ENCODE assay signal across 12 cellular contexts in the genomic region with DNA sequence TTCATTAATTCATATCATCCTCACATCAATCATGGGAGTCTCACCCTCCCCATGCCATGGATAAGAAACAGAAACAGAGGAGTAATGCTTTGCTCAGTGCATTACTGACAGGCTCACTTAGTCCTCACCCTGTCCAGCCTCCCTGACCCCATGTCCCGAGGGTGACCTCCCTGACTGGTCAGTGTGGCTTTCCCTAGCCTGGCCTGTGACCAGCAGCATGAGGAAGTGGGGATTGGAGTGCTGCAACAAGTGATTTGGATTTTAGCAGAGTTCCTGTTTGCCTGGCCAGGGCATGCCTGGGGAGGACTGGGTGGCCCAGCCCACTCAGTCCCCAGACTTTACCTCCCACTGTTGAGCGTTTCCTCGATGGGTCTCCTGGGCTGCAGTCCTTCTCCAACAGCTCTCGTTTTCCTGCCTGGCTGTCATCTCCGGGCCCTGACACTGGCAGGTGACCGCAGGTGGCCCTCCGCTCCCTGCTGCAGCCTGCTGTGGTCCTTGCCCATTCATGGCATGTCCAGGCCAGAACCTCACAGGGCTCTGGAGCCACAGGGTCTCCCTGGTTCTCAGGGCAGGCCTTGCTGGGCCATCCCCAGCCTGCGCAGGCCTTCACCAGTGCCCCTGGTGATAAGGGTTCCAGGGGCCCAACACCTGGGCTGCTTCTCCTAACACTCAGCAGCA. TPM values are rescaled to one million over a fixed set of nuclear protein-coding genes. Genes with fewer than 3 reads are reported as not detected.
A peak's percentile ranks its signal among the peaks of the same experiment; 100 is the strongest.
DNase-seq lines count a peak whose midpoint lies in the region; ATAC-seq and TF ChIP-seq lines count a peak whose summit lies in the region.
"Had no signal": no experiment of that assay in that cellular context is flagged by ENCODE, and none has a peak within 500 bp of the region (broad histone marks: within the 10 kb centered on the region; RNA-seq: fewer than 3 reads in every experiment).

No MANE protein-coding gene starts in this region.

- H3K27ac Mint-ChIP-seq in neural progenitor cell (no peak overlapping the region), type B pancreatic cell (peak overlapping the region; percentile 55)

- no peak for TF ChIP-seq RAD21 in SK-N-SH (IDR thresholded peaks at IDR 0.05; ENCODE audit: low read length)

- H3K36me3 ChIP-seq in SK-N-SH (replicated peaks in 1 of 2; ENCODE audit: control insufficient read depth in 1 of 2, insufficient read depth in 2 of 2, low read length in 1 of 2) = no peaks in the 10 kb centered on the region
- no peaks in the 10 kb centered on the region for H3K36me3 ChIP-seq in neural progenitor cell

- TF ChIP-seq EP300 in SK-N-SH (IDR thresholded peaks at IDR 0.05; ENCODE audit: borderline replicate concordance in 1 of 2, low read depth in 1 of 2, low read length in 1 of 2) = 0 out of 4 replicates have a peak, but pooled peaks of 1 of the 2 experiments have one; percentile 18

- H2AFZ ChIP-seq in SK-N-SH (ENCODE audit: low read depth) (no peak overlapping the region), neural progenitor cell (replicated peaks) (no peak overlapping the region)

- CTCF ChIA-PET in SK-N-SH (lab: Yijun Ruan, JAX) = interaction anchor here (1.0 to 4.2 kb wide), 7 partner anchors 28 to 224 kb away, joined by 3 to 52 read pairs (median 16); no protein-coding TSS in a partner anchor

- H3K27me3 Mint-ChIP-seq in neural progenitor cell (ENCODE audit: insufficient read depth, low read depth) = peaks cover 16% of the 10 kb centered on the region
- H3K27me3 Mint-ChIP-seq in type B pancreatic cell = peaks cover 11% of the 10 kb centered on the region

- no peaks in the 10 kb centered on the region for H3F3A ChIP-seq in SK-N-SH (replicated peaks; ENCODE audit: insufficient read depth)
- no peaks in the 10 kb centered on the region for H3F3A ChIP-seq in neural progenitor cell (ENCODE audit: low read depth)

- H3K36me3 Mint-ChIP-seq in neural progenitor cell (no peaks in the 10 kb centered on the region), type B pancreatic cell (no peaks in the 10 kb centered on the region)

- H3K4me3 ChIP-seq in SK-N-SH (ENCODE audit: low read depth in 2 of 2, low read length in 1 of 2) (no peak overlapping the region), neural progenitor cell (no peak overlapping the region)
- H3K4me3 ChIP-seq: skin epidermis had no signal

- H3K9me3 ChIP-seq in SK-N-SH (no peaks in the 10 kb centered on the region), neural progenitor cell (ENCODE audit: low read depth) (no peaks in the 10 kb centered on the region)

- no peaks in the 10 kb centered on the region for H3K79me2 ChIP-seq in SK-N-SH (ENCODE audit: insufficient read depth)
- no peaks in the 10 kb centered on the region for H3K79me2 ChIP-seq in neural progenitor cell (ENCODE audit: low read depth)

- intact Hi-C loops in Right ventricle myocardium superior (cut with DNase I) = loop anchor here (10.0 kb wide), 2 partner anchors 145 to 305 kb away; no protein-coding TSS in a partner anchor

- H4K20me1 ChIP-seq in SK-N-SH (ENCODE audit: insufficient read depth) = no peaks in the 10 kb centered on the region
- H4K20me1 ChIP-seq in neural progenitor cell (ENCODE audit: low read depth) = peaks cover 3% of the 10 kb centered on the region

- DNase-seq in SK-N-SH = peak; percentile 52
- DNase-seq in Right ventricle myocardium superior = peak; percentile 79
- DNase-seq in neural progenitor cell (ENCODE audit: low spot score) = no peak
- no peak for DNase-seq in type B pancreatic cell (ENCODE audit: extremely low spot score, unreplicated experiment)
- DNase-seq in cerebellum (ENCODE audit: low spot score) = no peak
- no peak for DNase-seq in KG1 (lab: John Stamatoyannopoulos, UW)
- no peak for DNase-seq in AG08395 (ENCODE audit: low spot score)
- DNase-seq: 8988T, HCEC 1CT had no signal

- H3K4me1 Mint-ChIP-seq in neural progenitor cell (peaks cover 25% of the 10 kb centered on the region), type B pancreatic cell (ENCODE audit: unreplicated experiment) (peaks cover 19% of the 10 kb centered on the region)

- H3K27ac ChIP-seq in SK-N-SH (ENCODE audit: low read depth in 2 of 2, low read length in 1 of 2) (peak overlapping the region in 1 of 2 experiments; percentile 94; a peak in 2 of 4 replicates), neural progenitor cell (no peak overlapping the region)
- H3K27ac ChIP-seq: skin epidermis had no signal

- no peak for TF ChIP-seq CTCF in SK-N-SH (IDR thresholded peaks at IDR 0.05)
- no peak for TF ChIP-seq CTCF in neural progenitor cell (IDR thresholded peaks at IDR 0.05)
- no peak for TF ChIP-seq CTCF in type B pancreatic cell (conservative IDR thresholded peaks at IDR 0.05)

- H3K9ac ChIP-seq in SK-N-SH (no peak overlapping the region), neural progenitor cell (no peak overlapping the region)

- peak overlapping the region; percentile 43 for H3K4me3 Mint-ChIP-seq in neural progenitor cell
- H3K4me3 Mint-ChIP-seq in type B pancreatic cell = no peak overlapping the region

- H3K9me3 Mint-ChIP-seq in neural progenitor cell (no peaks in the 10 kb centered on the region), type B pancreatic cell (no peaks in the 10 kb centered on the region)

- peaks cover 14% of the 10 kb centered on the region for H3K27me3 ChIP-seq in SK-N-SH (ENCODE audit: insufficient read depth)
- H3K27me3 ChIP-seq in neural progenitor cell = peaks cover 45% of the 10 kb centered on the region

- no peak overlapping the region for H3K4me2 ChIP-seq in SK-N-SH
- no peak overlapping the region for H3K4me2 ChIP-seq in neural progenitor cell

- H3K4me1 ChIP-seq in SK-N-SH (ENCODE audit: control insufficient read depth in 1 of 2, insufficient read depth in 2 of 2, low read depth in 1 of 2, low read length in 1 of 2) = peaks cover 0 to 50% of the 10 kb centered on the region in 2 experiments; a peak in 1 of 4 replicates
- peaks cover 4% of the 10 kb centered on the region for H3K4me1 ChIP-seq in neural progenitor cell

- ATAC-seq in SK-N-SH treated with all-trans-retinoic acid at 6 μM for 48 hours (no peak; the same call in 2 of the 3 replicates), Right ventricle myocardium superior (ENCODE audit: poor library complexity) (peak; percentile 3)

- WGBS in SK-N-SH (ENCODE audit: low lambda C conversion rate) = 89% methylated on average over 6 of the region's 8 CpGs

- POLR2A ChIA-PET in SK-N-SH (lab: Yijun Ruan, JAX) = interaction anchor here (0.7 to 1.3 kb wide), 2 partner anchors 145 to 495 kb away, joined by 3 to 7 read pairs; no protein-coding TSS in a partner anchor

- no peaks in the 10 kb centered on the region for H3K9me2 ChIP-seq in SK-N-SH

TF ChIP-seq in SK-N-SH, 30 proteins besides CTCF, POLR2A, EP300 and RAD21 (continues in another document):
- no peak for TF ChIP-seq SIN3A (IDR thresholded peaks at IDR 0.05; ENCODE audit: borderline replicate concordance, low read depth, low read length)
- TF ChIP-seq YY1 (IDR thresholded peaks at IDR 0.05; ENCODE audit: low read depth) = no peak
- TF ChIP-seq, protein P1, sequence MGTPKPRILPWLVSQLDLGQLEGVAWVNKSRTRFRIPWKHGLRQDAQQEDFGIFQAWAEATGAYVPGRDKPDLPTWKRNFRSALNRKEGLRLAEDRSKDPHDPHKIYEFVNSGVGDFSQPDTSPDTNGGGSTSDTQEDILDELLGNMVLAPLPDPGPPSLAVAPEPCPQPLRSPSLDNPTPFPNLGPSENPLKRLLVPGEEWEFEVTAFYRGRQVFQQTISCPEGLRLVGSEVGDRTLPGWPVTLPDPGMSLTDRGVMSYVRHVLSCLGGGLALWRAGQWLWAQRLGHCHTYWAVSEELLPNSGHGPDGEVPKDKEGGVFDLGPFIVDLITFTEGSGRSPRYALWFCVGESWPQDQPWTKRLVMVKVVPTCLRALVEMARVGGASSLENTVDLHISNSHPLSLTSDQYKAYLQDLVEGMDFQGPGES (IDR thresholded peaks at IDR 0.05; ENCODE audit: low read depth, low read length) = no peak
- no peak for TF ChIP-seq NRF1 (IDR thresholded peaks at IDR 0.05; ENCODE audit: low read depth, low read length)
- TF ChIP-seq RFX5 (IDR thresholded peaks at IDR 0.05; ENCODE audit: low read length) = no peak

TF ChIP-seq in SK-N-SH treated with all-trans-retinoic acid at 6 μM for 48 hours, 23 proteins besides CTCF, POLR2A, EP300 and RAD21 (continues in another document):
- TF ChIP-seq, protein P2, sequence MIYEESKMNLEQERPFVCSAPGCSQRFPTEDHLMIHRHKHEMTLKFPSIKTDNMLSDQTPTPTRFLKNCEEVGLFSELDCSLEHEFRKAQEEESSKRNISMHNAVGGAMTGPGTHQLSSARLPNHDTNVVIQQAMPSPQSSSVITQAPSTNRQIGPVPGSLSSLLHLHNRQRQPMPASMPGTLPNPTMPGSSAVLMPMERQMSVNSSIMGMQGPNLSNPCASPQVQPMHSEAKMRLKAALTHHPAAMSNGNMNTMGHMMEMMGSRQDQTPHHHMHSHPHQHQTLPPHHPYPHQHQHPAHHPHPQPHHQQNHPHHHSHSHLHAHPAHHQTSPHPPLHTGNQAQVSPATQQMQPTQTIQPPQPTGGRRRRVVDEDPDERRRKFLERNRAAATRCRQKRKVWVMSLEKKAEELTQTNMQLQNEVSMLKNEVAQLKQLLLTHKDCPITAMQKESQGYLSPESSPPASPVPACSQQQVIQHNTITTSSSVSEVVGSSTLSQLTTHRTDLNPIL (CRISPR knock-in tag; IDR thresholded peaks at IDR 0.05; ENCODE audit: low read depth) = no peak
- TF ChIP-seq ISL1 (CRISPR knock-in tag; IDR thresholded peaks at IDR 0.05) = no peak
- TF ChIP-seq TCF4 (CRISPR knock-in tag; IDR thresholded peaks at IDR 0.05; ENCODE audit: borderline replicate concordance) = no peak
- no peak for TF ChIP-seq BACH2 (CRISPR knock-in tag; IDR thresholded peaks at IDR 0.05; ENCODE audit: borderline replicate concordance)

RNA-seq across cellular contexts. Expression of a gene that starts 1.2 kb away (rescaled TPM):
- 0.03 and 0.10 TPM in 2 replicates for polyA plus RNA-seq in SK-N-SH (2012; rRNA removed)
- polyA plus RNA-seq in SK-N-SH (2012; cell fraction: cytosol; rRNA removed) = 0.05 TPM in 2 replicates
- polyA plus RNA-seq in SK-N-SH (2012; cell fraction: nucleus; rRNA removed) = 0.04 and 0.06 TPM in 2 replicates
- total RNA-seq in Right ventricle myocardium superior = 1.00 TPM
- total RNA-seq in neural progenitor cell (ENCODE audit: low replicate concordance) = not detected in 2 replicates
- total RNA-seq in type B pancreatic cell (ENCODE audit: low replicate concordance) = 0.48 and 0.62 TPM in 2 replicates
- total RNA-seq in cerebellum = 0.82 TPM
- total RNA-seq: OCI-LY7 had no signal

RNA-seq across cellular contexts. Expression of a gene that starts 6.5 kb away (rescaled TPM):
- 0.18 and 0.58 TPM in 2 replicates for polyA plus RNA-seq in SK-N-SH (2012; rRNA removed)
- polyA plus RNA-seq in SK-N-SH (2012; cell fraction: cytosol; rRNA removed) = 0.03 and 0.10 TPM in 2 replicates
- 1.2 and 1.5 TPM in 2 replicates for polyA plus RNA-seq in SK-N-SH (2012; cell fraction: nucleus; rRNA removed)
- total RNA-seq in Right ventricle myocardium superior = 37.0 TPM
- total RNA-seq in neural progenitor cell (ENCODE audit: low replicate concordance) = 0.71 and 1.3 TPM in 2 replicates
- total RNA-seq in type B pancreatic cell (ENCODE audit: low replicate concordance) = 31.7 and 70.8 TPM in 2 replicates
- 3.2 TPM for total RNA-seq in cerebellum

RNA-seq across cellular contexts. Expression of a gene that starts 17.7 kb away (rescaled TPM):
- polyA plus RNA-seq in SK-N-SH (2012; rRNA removed) = not detected in 2 replicates
- polyA plus RNA-seq in SK-N-SH (2012; cell fraction: cytosol; rRNA removed) = 0.01 TPM in 1 of 2 replicates, not detected in the other
- 0.18 and 0.32 TPM in 2 replicates for polyA plus RNA-seq in SK-N-SH (2012; cell fraction: nucleus; rRNA removed)
- total RNA-seq in Right ventricle myocardium superior (0.16 TPM), neural progenitor cell (ENCODE audit: low replicate concordance) (0.28 and 1.9 TPM in 2 replicates), type B pancreatic cell (ENCODE audit: low replicate concordance) (1.1 and 1.2 TPM in 2 replicates), cerebellum (0.45 TPM)
- total RNA-seq: OCI-LY7 had no signal

Comparison
In these comparisons a context has a peak if more than half of its experiments do, and no peak if none do; other contexts are left out.
1. DNase-seq: peak in SK-N-SH (single experiment) and Right ventricle myocardium superior (single experiment); none in neural progenitor cell (single experiment), type B pancreatic cell (single experiment), cerebellum (single experiment), KG1 (single experiment) and AG08395 (single experiment).